1 cellular context compared by ENCODE assay signal in genomic region chr4:17124767-17125166, GRCh38.
TF ChIP-seq lines count a peak whose summit lies in the region.

No MANE protein-coding gene starts in this region.

TF ChIP-seq in IMR-90, 13 proteins besides CTCF, POLR2A, EP300 and RAD21 (continued from another document):
- no peak for TF ChIP-seq CHD1 (IDR thresholded peaks at IDR 0.05; ENCODE audit: low read depth, low read length)
- no peak for TF ChIP-seq ELK1 (IDR thresholded peaks at IDR 0.05; ENCODE audit: borderline replicate concordance, low read depth, low read length)
- no peak for TF ChIP-seq MXI1 (IDR thresholded peaks at IDR 0.05; ENCODE audit: borderline replicate concordance, low read depth, low read length)
- no peak for TF ChIP-seq RFX5 (IDR thresholded peaks at IDR 0.05; ENCODE audit: low read depth, low read length)
- TF ChIP-seq USF2 (IDR thresholded peaks at IDR 0.05; ENCODE audit: low read depth, low read length), result no peak
TF ChIP-seq in IMR-90: peak in this region for 0.
